ENCODE assay signal across 14 cellular contexts in genomic region chr7:101702362-101702850, GRCh38.
DNase-seq lines count a peak whose midpoint lies in the region; ATAC-seq, FAIRE-seq and TF ChIP-seq lines count a peak whose summit lies in the region.
"Had no signal": no experiment of that assay in that cellular context is flagged by ENCODE, and none has a peak within 500 bp of the region (broad histone marks: within the 10 kb centered on the region; RNA-seq: fewer than 3 reads in every experiment).

No MANE protein-coding gene starts in this region.

- H4K20me1 ChIP-seq in K562 (replicated peaks; ENCODE audit: control insufficient read depth, insufficient read depth, low read length) = peaks cover 18% of the 10 kb centered on the region

- no peak for TF ChIP-seq EP300 in K562 (IDR thresholded peaks at IDR 0.05; ENCODE audit: low read length)

- TF ChIP-seq RAD21 in K562 (CRISPR knock-in tag; conservative IDR thresholded peaks at IDR 0.05 in 1 of 2, IDR thresholded peaks at IDR 0.05 in 1 of 2) = no peak; a peak in 1 of 4 replicates

- no peak overlapping the region for H2BK120ac ChIP-seq in mesendoderm (ENCODE audit: low read depth, low read length)

- H3K9me1 ChIP-seq in K562 (ENCODE audit: control insufficient read depth, insufficient read depth, low read length) = no peaks in the 10 kb centered on the region

- H3K18ac ChIP-seq in mesendoderm (ENCODE audit: low read length) = no peak overlapping the region

- FAIRE-seq in K562 (lab: Jason Lieb, UNC) = peak; percentile 52

- H3K36me3 ChIP-seq in K562 (ENCODE audit: control insufficient read depth, insufficient read depth, low read length) = no peaks in the 10 kb centered on the region
- H3K36me3 ChIP-seq in mesendoderm (ENCODE audit: control insufficient read depth, insufficient read depth, low read length) = no peaks in the 10 kb centered on the region
- no peaks in the 10 kb centered on the region for H3K36me3 ChIP-seq in heart right ventricle
- H3K36me3 ChIP-seq in CD8-positive, alpha-beta memory T cell (ENCODE audit: insufficient read depth, low read length) = no peaks in the 10 kb centered on the region
- H3K36me3 ChIP-seq: adrenal gland had no signal

- H3K56ac ChIP-seq in mesendoderm (ENCODE audit: low read length) = no peak overlapping the region

- H3K9ac ChIP-seq in K562 (ENCODE audit: insufficient read depth in 1 of 2, low read depth in 2 of 2, low read length in 2 of 2) = peak overlapping the region in 1 of 2 experiments; percentile 65; a peak in 1 of 4 replicates
- no peak overlapping the region for H3K9ac ChIP-seq in mesendoderm (ENCODE audit: low read length)

- H3K4me1 ChIP-seq in K562 (replicated peaks in 1 of 2; ENCODE audit: control insufficient read depth in 2 of 2, insufficient read depth in 2 of 2, low read length in 2 of 2) (peaks cover 0 to 7% of the 10 kb centered on the region in 2 experiments; a peak in 2 of 5 replicates), mesendoderm (ENCODE audit: control insufficient read depth, low read depth, low read length) (no peaks in the 10 kb centered on the region), heart right ventricle (no peaks in the 10 kb centered on the region)
- H3K4me1 ChIP-seq in CD8-positive, alpha-beta memory T cell (ENCODE audit: insufficient read depth, low read length) = no peaks in the 10 kb centered on the region
- H3K4me1 ChIP-seq: adrenal gland had no signal

- H3K27ac Mint-ChIP-seq in CD8-positive, alpha-beta memory T cell = no peak overlapping the region
- H3K27ac Mint-ChIP-seq: CD4-positive, alpha-beta T cell; stimulated activated naive CD8-positive, alpha-beta T cell treated with anti-CD3 and anti-CD28 coated beads, Interleukin-15, amount 100 ng/mL, for 72 hours had no signal

- DNase-seq in ELF-1 (ENCODE audit: low read depth, low spot score) (peak; percentile 87), HuH-7.5 (ENCODE audit: low spot score) (peak; percentile 65), K562 (ENCODE audit: extremely low read depth in 1 of 4, low spot score in 3 of 4) (peak in 2 of 4 experiments; percentile 39 to 41), mesendoderm (peak; percentile 63), heart right ventricle (no peak), GM20000 (ENCODE audit: low spot score) (no peak)
- no peak for DNase-seq in CD8-positive, alpha-beta memory T cell
- DNase-seq: activated CD4-positive, alpha-beta T cell treated with anti-CD3 and anti-CD28 coated beads, Interleukin-2, amount 50 U/mL, for 1 hour; activated T-cell treated with anti-CD3 and anti-CD28 coated beads, Interleukin-2, amount 50 U/mL, for 48 hours; adrenal gland; CD4-positive, alpha-beta T cell; stimulated activated naive CD8-positive, alpha-beta T cell treated with anti-CD3 and anti-CD28 coated beads, Interleukin-15, amount 100 ng/mL, for 72 hours had no signal

- CTCF ChIA-PET in K562 (lab: Yijun Ruan, JAX; ENCODE audit: low intra/inter-chr PET ratio) = interaction anchor here (0.6 kb wide), 1 partner anchor 139 kb away, joined by 5 read pairs; no protein-coding TSS in a partner anchor
- CTCF ChIA-PET in CD8-positive, alpha-beta memory T cell (lab: Charles Lee) = interaction anchor here (0.7 kb wide), 1 partner anchor 302 kb away, joined by 3 read pairs; no protein-coding TSS in a partner anchor

- H3K9me3 ChIP-seq in K562 (replicated peaks; ENCODE audit: control insufficient read depth, insufficient read depth, low read depth, low read length) = no peaks in the 10 kb centered on the region
- no peaks in the 10 kb centered on the region for H3K9me3 ChIP-seq in heart right ventricle
- H3K9me3 ChIP-seq in CD8-positive, alpha-beta memory T cell (ENCODE audit: low read length) = no peaks in the 10 kb centered on the region
- H3K9me3 ChIP-seq: adrenal gland had no signal

- no peak overlapping the region for H3K23ac ChIP-seq in mesendoderm (ENCODE audit: low read length)

- TF ChIP-seq POLR2A in K562 (conservative IDR thresholded peaks at IDR 0.05) = no peak

- no peaks in the 10 kb centered on the region for H3K79me1 ChIP-seq in mesendoderm (ENCODE audit: low read length)

- H2BK15ac ChIP-seq in mesendoderm (replicated peaks; ENCODE audit: low read depth) = no peak overlapping the region

- TF ChIP-seq CTCF in K562 (IDR thresholded peaks at IDR 0.05 in 2 of 3, conservative IDR thresholded peaks at IDR 0.05 in 1 of 3; ENCODE audit: insufficient read depth in 2 of 3, low read depth in 1 of 3, low read length in 3 of 3) = peak in 2 of 3 experiments; percentile 19 to 26; a peak in 4 of 6 replicates
- no peak for TF ChIP-seq CTCF in heart right ventricle (IDR thresholded peaks at IDR 0.05)
- no peak for TF ChIP-seq CTCF in GM20000 (IDR thresholded peaks at IDR 0.05; ENCODE audit: extremely low read depth, missing control alignments)

- in situ Hi-C loops in K562 (cut with MboI) = no loop called here

- H3K27me3 Mint-ChIP-seq in CD8-positive, alpha-beta memory T cell = peaks cover 2 to 3% of the 10 kb centered on the region in 2 donors
- H3K27me3 Mint-ChIP-seq: CD4-positive, alpha-beta T cell; stimulated activated naive CD8-positive, alpha-beta T cell treated with anti-CD3 and anti-CD28 coated beads, Interleukin-15, amount 100 ng/mL, for 72 hours had no signal

- no peak overlapping the region for H3K4ac ChIP-seq in mesendoderm (ENCODE audit: low read depth, low read length)

- POLR2A ChIA-PET in K562 (lab: Yijun Ruan, JAX) = interaction anchor here (1.2 kb wide), 1 partner anchor 32 kb away, joined by 3 read pairs; no protein-coding TSS in a partner anchor
- POLR2A ChIA-PET in CD8-positive, alpha-beta memory T cell (lab: Charles Lee) = interaction anchor here (0.6 kb wide), 1 partner anchor 51 kb away, joined by 5 read pairs; no protein-coding TSS in a partner anchor

- no peak overlapping the region for H3K4me3 ChIP-seq in K562
- H3K4me3 ChIP-seq in mesendoderm (ENCODE audit: low read length) = no peak overlapping the region
- no peak overlapping the region for H3K4me3 ChIP-seq in heart right ventricle
- no peak overlapping the region for H3K4me3 ChIP-seq in CD8-positive, alpha-beta memory T cell (ENCODE audit: low read length)
- H3K4me3 ChIP-seq: adrenal gland, smooth muscle cell had no signal

- no peak overlapping the region for H4K5ac ChIP-seq in mesendoderm (ENCODE audit: low read length)

- H4K8ac ChIP-seq in mesendoderm (ENCODE audit: low read depth, low read length) = no peak overlapping the region

- H3K27me3 ChIP-seq in K562 (ENCODE audit: control insufficient read depth in 2 of 2, insufficient read depth in 2 of 2, low read length in 2 of 2) (peaks cover 39 to 66% of the 10 kb centered on the region in 2 experiments), mesendoderm (ENCODE audit: insufficient read depth, low read length, poor library complexity) (no peaks in the 10 kb centered on the region), heart right ventricle (peaks cover 0 to 55% (median 18%) of the 10 kb centered on the region in 7 donors)
- no peaks in the 10 kb centered on the region for H3K27me3 ChIP-seq in CD8-positive, alpha-beta memory T cell (ENCODE audit: insufficient read depth, low read length, poor library complexity, severe bottlenecking)

- intact Hi-C loops in K562 (cut with micrococcal nuclease) (loop anchor here (5.0 kb wide), 1 partner anchor 115 kb away; the partner anchor contains the start of gene CUX1), heart right ventricle (cut with DNase I) (no loop called here)

- 14% methylated on average over 13 of the region's 13 CpGs for WGBS in K562 (ENCODE audit: insufficient coverage, low coverage, missing lambda C conversion rate)
- no CpG with 5 or more reads among the region's 13 CpGs for WGBS in mesendoderm (ENCODE audit: extremely low coverage, insufficient coverage, low lambda C conversion rate)
- 42 to 52% methylated on average over 13 of the region's 13 CpGs for WGBS in heart right ventricle, 2 donors

- H3K9me3 Mint-ChIP-seq in CD8-positive, alpha-beta memory T cell = no peaks in the 10 kb centered on the region
- H3K9me3 Mint-ChIP-seq: CD4-positive, alpha-beta T cell; stimulated activated naive CD8-positive, alpha-beta T cell treated with anti-CD3 and anti-CD28 coated beads, Interleukin-15, amount 100 ng/mL, for 72 hours had no signal

- BruUV-seq in K562 (replicated peaks; lab: Mats Ljungman, UMichigan) = no TSS peak

- no peak overlapping the region for H2BK5ac ChIP-seq in mesendoderm (ENCODE audit: low read length)

- peak; percentile 79 for ATAC-seq in K562
- no peak for ATAC-seq in heart right ventricle
- ATAC-seq in HG02870 (IDR thresholded peaks at IDR 0.05; ENCODE audit: unreplicated experiment) = no peak
- ATAC-seq: stimulated activated naive CD8-positive, alpha-beta T cell treated with anti-CD3 and anti-CD28 coated beads, Interleukin-15, amount 100 ng/mL, for 72 hours had no signal

- no peak overlapping the region for H3K4me3 Mint-ChIP-seq in CD8-positive, alpha-beta memory T cell
- H3K4me3 Mint-ChIP-seq: CD4-positive, alpha-beta T cell; stimulated activated naive CD8-positive, alpha-beta T cell treated with anti-CD3 and anti-CD28 coated beads, Interleukin-15, amount 100 ng/mL, for 72 hours had no signal

- H3K27ac ChIP-seq in K562 (ENCODE audit: extremely low read depth, low read depth, low read length) (no peak overlapping the region), mesendoderm (ENCODE audit: low read depth, low read length) (no peak overlapping the region), heart right ventricle (no peak overlapping the region)
- no peak overlapping the region for H3K27ac ChIP-seq in CD8-positive, alpha-beta memory T cell (ENCODE audit: low read depth, low read length)
- H3K27ac ChIP-seq: adrenal gland had no signal

- H3K36me3 Mint-ChIP-seq in CD8-positive, alpha-beta memory T cell = no peaks in the 10 kb centered on the region

- H2AK5ac ChIP-seq in mesendoderm (ENCODE audit: low read length) = no peak overlapping the region

- H3K79me2 ChIP-seq in K562 (ENCODE audit: control insufficient read depth, insufficient read depth, low read length) = no peaks in the 10 kb centered on the region
- no peaks in the 10 kb centered on the region for H3K79me2 ChIP-seq in mesendoderm (ENCODE audit: control insufficient read depth, insufficient read depth, low read length)

- H2AFZ ChIP-seq in K562 (ENCODE audit: low read depth, low read length) = no peak overlapping the region

- no peaks in the 10 kb centered on the region for H3K4me1 Mint-ChIP-seq in CD8-positive, alpha-beta memory T cell
- H3K4me1 Mint-ChIP-seq: stimulated activated naive CD8-positive, alpha-beta T cell treated with anti-CD3 and anti-CD28 coated beads, Interleukin-15, amount 100 ng/mL, for 72 hours had no signal

- no peak overlapping the region for H3K4me2 ChIP-seq in K562 (ENCODE audit: insufficient read depth, low read length)
- H3K4me2 ChIP-seq in mesendoderm (ENCODE audit: low read length) = no peak overlapping the region
- H3K4me2 ChIP-seq: smooth muscle cell had no signal

Comparison
In these comparisons a context has a peak if more than half of its experiments do, and no peak if none do; other contexts are left out.
1. DNase-seq: peak in ELF-1 (single experiment), HuH-7.5 (single experiment) and mesendoderm (single experiment); none in heart right ventricle (0 of 2), GM20000 (single experiment) and CD8-positive, alpha-beta memory T cell (0 of 5).
2. CTCF ChIP-seq: peak in K562 (2 of 3); none in heart right ventricle (0 of 9) and GM20000 (single experiment).